Comparison of ENCODE assay signal across 1 cellular context in the genomic region with DNA sequence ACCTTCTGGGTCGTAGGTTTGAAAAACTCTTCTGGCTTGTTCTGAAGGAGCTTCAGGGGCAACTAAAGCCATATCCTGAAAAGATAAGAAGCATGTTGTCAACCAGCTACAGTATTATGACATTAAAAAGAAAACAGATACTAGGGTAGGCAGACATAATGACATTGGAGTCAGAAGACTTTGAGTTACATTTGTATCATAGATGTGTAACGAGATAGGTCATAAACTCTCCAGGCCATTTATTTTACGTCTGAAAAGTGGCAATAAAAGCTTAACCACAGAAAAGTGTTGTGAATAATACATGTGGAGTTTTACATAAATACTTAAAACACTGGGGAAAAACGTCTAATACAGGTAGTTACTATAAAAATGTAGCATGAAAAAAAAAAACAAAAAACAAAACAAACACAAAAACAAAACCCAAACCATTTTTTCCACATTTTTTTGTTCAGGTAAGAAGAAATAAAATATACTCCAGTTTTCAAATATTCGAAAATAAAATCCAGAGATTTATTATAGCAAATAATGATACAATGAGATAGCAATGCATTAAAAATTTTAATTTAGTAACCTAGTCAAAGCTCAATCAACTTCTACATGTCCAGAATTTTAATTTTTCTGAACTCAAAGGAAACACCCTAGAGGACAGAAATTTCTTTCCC.
TF ChIP-seq lines count a peak whose summit lies in the region.

No MANE protein-coding gene starts in this region.

TF ChIP-seq in SK-N-SH treated with all-trans-retinoic acid at 6 μM for 48 hours, 23 proteins besides CTCF, POLR2A, EP300 and RAD21 (continued from another document):
- TF ChIP-seq, protein P1, sequence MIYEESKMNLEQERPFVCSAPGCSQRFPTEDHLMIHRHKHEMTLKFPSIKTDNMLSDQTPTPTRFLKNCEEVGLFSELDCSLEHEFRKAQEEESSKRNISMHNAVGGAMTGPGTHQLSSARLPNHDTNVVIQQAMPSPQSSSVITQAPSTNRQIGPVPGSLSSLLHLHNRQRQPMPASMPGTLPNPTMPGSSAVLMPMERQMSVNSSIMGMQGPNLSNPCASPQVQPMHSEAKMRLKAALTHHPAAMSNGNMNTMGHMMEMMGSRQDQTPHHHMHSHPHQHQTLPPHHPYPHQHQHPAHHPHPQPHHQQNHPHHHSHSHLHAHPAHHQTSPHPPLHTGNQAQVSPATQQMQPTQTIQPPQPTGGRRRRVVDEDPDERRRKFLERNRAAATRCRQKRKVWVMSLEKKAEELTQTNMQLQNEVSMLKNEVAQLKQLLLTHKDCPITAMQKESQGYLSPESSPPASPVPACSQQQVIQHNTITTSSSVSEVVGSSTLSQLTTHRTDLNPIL (CRISPR knock-in tag; IDR thresholded peaks at IDR 0.05; ENCODE audit: low read depth) = no peak
